In the genomic region with DNA sequence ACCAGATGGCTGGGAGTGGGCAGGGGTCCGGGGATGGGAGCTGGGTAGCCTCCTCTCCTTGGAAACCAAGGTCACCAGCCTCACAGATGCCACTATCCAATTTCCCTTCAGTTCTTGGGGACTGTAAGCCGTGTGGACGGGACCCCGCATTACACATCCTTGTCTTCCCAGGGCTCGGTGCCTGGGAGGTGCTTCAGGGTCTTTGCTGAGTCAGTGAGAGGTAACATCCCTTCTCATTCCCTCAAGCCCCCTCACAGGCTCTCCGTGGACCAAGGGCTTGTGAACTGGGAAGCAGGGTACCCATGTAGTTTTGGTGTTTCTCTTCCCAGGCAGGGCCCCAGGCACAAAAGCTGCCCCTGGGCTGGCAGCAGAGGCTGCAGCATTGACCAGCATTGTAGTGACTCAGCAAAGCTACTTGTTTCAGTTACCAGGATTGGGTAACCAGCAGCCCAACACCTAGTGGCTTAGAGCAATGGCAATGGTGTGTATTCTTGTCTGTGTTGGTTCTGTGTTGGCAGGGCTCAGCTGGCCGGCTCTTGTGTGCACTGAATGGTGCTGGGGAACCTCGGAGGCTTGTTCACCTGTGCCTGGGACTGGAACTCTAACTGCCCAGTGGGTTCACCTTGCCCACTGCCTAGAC, we compare ENCODE assay signal across 2 cellular contexts.
TF ChIP-seq lines count a peak whose summit lies in the region.

No MANE protein-coding gene starts in this region.

TF ChIP-seq in HEK293, 187 proteins besides CTCF, POLR2A, EP300 and RAD21 (continued from another document):
- TF ChIP-seq ZNF292 (tag by site-specific recombination; IDR thresholded peaks at IDR 0.05; ENCODE audit: borderline replicate concordance, low read depth) = no peak
- no peak for TF ChIP-seq ZNF600 (tag by site-specific recombination; IDR thresholded peaks at IDR 0.05)
- no peak for TF ChIP-seq ZNF571 (tag by site-specific recombination; IDR thresholded peaks at IDR 0.05)
- TF ChIP-seq, protein P1, sequence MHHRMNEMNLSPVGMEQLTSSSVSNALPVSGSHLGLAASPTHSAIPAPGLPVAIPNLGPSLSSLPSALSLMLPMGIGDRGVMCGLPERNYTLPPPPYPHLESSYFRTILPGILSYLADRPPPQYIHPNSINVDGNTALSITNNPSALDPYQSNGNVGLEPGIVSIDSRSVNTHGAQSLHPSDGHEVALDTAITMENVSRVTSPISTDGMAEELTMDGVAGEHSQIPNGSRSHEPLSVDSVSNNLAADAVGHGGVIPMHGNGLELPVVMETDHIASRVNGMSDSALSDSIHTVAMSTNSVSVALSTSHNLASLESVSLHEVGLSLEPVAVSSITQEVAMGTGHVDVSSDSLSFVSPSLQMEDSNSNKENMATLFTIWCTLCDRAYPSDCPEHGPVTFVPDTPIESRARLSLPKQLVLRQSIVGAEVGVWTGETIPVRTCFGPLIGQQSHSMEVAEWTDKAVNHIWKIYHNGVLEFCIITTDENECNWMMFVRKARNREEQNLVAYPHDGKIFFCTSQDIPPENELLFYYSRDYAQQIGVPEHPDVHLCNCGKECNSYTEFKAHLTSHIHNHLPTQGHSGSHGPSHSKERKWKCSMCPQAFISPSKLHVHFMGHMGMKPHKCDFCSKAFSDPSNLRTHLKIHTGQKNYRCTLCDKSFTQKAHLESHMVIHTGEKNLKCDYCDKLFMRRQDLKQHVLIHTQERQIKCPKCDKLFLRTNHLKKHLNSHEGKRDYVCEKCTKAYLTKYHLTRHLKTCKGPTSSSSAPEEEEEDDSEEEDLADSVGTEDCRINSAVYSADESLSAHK (tag by site-specific recombination; IDR thresholded peaks at IDR 0.05) = no peak
- no peak for TF ChIP-seq ZNF645 (tag by site-specific recombination; IDR thresholded peaks at IDR 0.05)
- TF ChIP-seq KLF16 (tag by site-specific recombination; IDR thresholded peaks at IDR 0.05) = no peak
- peak; percentile 31; the same call in 1 of the 2 replicates for TF ChIP-seq ZBTB20 (tag by site-specific recombination; IDR thresholded peaks at IDR 0.05)
- TF ChIP-seq, protein P2, sequence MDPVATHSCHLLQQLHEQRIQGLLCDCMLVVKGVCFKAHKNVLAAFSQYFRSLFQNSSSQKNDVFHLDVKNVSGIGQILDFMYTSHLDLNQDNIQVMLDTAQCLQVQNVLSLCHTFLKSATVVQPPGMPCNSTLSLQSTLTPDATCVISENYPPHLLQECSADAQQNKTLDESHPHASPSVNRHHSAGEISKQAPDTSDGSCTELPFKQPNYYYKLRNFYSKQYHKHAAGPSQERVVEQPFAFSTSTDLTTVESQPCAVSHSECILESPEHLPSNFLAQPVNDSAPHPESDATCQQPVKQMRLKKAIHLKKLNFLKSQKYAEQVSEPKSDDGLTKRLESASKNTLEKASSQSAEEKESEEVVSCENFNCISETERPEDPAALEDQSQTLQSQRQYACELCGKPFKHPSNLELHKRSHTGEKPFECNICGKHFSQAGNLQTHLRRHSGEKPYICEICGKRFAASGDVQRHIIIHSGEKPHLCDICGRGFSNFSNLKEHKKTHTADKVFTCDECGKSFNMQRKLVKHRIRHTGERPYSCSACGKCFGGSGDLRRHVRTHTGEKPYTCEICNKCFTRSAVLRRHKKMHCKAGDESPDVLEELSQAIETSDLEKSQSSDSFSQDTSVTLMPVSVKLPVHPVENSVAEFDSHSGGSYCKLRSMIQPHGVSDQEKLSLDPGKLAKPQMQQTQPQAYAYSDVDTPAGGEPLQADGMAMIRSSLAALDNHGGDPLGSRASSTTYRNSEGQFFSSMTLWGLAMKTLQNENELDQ (tag by site-specific recombination; IDR thresholded peaks at IDR 0.05; ENCODE audit: low read depth) = no peak
- TF ChIP-seq ZNF391 (tag by site-specific recombination; IDR thresholded peaks at IDR 0.05; ENCODE audit: borderline replicate concordance, low read depth) = no peak
- no peak for TF ChIP-seq IKZF3 (tag by site-specific recombination; IDR thresholded peaks at IDR 0.05)
TF ChIP-seq in HEK293: peak in this region for 2.

TF ChIP-seq in HepG2, 621 proteins besides CTCF, POLR2A, EP300 and RAD21:
- TF ChIP-seq ZBTB40 (IDR thresholded peaks at IDR 0.05) = no peak
- TF ChIP-seq ZBTB40 (CRISPR knock-in tag; IDR thresholded peaks at IDR 0.05) = no peak
- TF ChIP-seq SIN3A (IDR thresholded peaks at IDR 0.05; ENCODE audit: borderline replicate concordance, low read depth, low read length) = no peak
- TF ChIP-seq, protein P3, sequence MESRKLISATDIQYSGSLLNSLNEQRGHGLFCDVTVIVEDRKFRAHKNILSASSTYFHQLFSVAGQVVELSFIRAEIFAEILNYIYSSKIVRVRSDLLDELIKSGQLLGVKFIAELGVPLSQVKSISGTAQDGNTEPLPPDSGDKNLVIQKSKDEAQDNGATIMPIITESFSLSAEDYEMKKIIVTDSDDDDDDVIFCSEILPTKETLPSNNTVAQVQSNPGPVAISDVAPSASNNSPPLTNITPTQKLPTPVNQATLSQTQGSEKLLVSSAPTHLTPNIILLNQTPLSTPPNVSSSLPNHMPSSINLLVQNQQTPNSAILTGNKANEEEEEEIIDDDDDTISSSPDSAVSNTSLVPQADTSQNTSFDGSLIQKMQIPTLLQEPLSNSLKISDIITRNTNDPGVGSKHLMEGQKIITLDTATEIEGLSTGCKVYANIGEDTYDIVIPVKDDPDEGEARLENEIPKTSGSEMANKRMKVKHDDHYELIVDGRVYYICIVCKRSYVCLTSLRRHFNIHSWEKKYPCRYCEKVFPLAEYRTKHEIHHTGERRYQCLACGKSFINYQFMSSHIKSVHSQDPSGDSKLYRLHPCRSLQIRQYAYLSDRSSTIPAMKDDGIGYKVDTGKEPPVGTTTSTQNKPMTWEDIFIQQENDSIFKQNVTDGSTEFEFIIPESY (CRISPR knock-in tag; IDR thresholded peaks at IDR 0.05) = no peak
- TF ChIP-seq ZNF331 (CRISPR knock-in tag; IDR thresholded peaks at IDR 0.05) = peak; percentile 99
- TF ChIP-seq ZNF44 (CRISPR knock-in tag; IDR thresholded peaks at IDR 0.05) = no peak
- no peak for TF ChIP-seq REL (CRISPR knock-in tag; conservative IDR thresholded peaks at IDR 0.05)
- TF ChIP-seq ZNF839 (CRISPR knock-in tag; IDR thresholded peaks at IDR 0.05; ENCODE audit: borderline replicate concordance) = no peak
- TF ChIP-seq MXI1 (IDR thresholded peaks at IDR 0.05; ENCODE audit: borderline replicate concordance, low read depth, low read length) = no peak
